In genomic region chr10:73810735-73811465, GRCh38 we compare ENCODE assay signal across 1 cellular context.
TF ChIP-seq lines count a peak whose summit lies in the region.

No MANE protein-coding gene starts in this region.

TF ChIP-seq in K562, 482 proteins besides CTCF, POLR2A, EP300 and RAD21 (continued from another document):
- TF ChIP-seq ARID4B (CRISPR knock-in tag; IDR thresholded peaks at IDR 0.05) (peak; percentile 66), ZBTB5 (IDR thresholded peaks at IDR 0.05) (no peak), ZC3H4 (CRISPR knock-in tag; IDR thresholded peaks at IDR 0.05; ENCODE audit: borderline replicate concordance) (peak; percentile 56; the same call in 1 of the 2 replicates), TOE1 (IDR thresholded peaks at IDR 0.05; ENCODE audit: borderline replicate concordance) (no peak), TOE1 (CRISPR knock-in tag; IDR thresholded peaks at IDR 0.05; ENCODE audit: borderline replicate concordance, low read depth) (no peak), BCOR (IDR thresholded peaks at IDR 0.05) (peak; percentile 78), ZNF384 (IDR thresholded peaks at IDR 0.05; ENCODE audit: low read depth, low read length) (no peak), PKNOX1 (IDR thresholded peaks at IDR 0.05) (no peak), CAMTA2 (CRISPR knock-in tag; conservative IDR thresholded peaks at IDR 0.05) (no peak), MYNN (IDR thresholded peaks at IDR 0.05) (no peak), MYNN (CRISPR knock-in tag; IDR thresholded peaks at IDR 0.05) (no peak), ETV6 (IDR thresholded peaks at IDR 0.05; ENCODE audit: borderline replicate concordance in 1 of 2, low read depth in 2 of 2, low read length in 1 of 2) (no peak), ETV6 (CRISPR knock-in tag; IDR thresholded peaks at IDR 0.05; ENCODE audit: borderline replicate concordance) (no peak), RBM14 (IDR thresholded peaks at IDR 0.05; ENCODE audit: borderline replicate concordance, insufficient read depth, low read depth, low read length) (0 out of 2 replicates have a peak, but pooled peaks have one; percentile 3), PTBP1 (IDR thresholded peaks at IDR 0.05; ENCODE audit: low read depth, low read length) (no peak), PHF21A (IDR thresholded peaks at IDR 0.05; ENCODE audit: borderline replicate concordance, low read depth) (no peak), CHD1 (IDR thresholded peaks at IDR 0.05; ENCODE audit: low read length) (peak; percentile 63), ZBTB1 (CRISPR knock-in tag; IDR thresholded peaks at IDR 0.05; ENCODE audit: borderline replicate concordance, low read depth) (0 out of 2 replicates have a peak, but pooled peaks have one; percentile 41), CBFA2T2 (conservative IDR thresholded peaks at IDR 0.05) (no peak), E2F5 (CRISPR knock-in tag; IDR thresholded peaks at IDR 0.05) (0 out of 2 replicates have a peak, but pooled peaks have one; percentile 2), NBN (IDR thresholded peaks at IDR 0.05; ENCODE audit: low read depth) (no peak), POLR2B (IDR thresholded peaks at IDR 0.05; ENCODE audit: low read depth, partially characterized antibody) (no peak), PCBP2 (IDR thresholded peaks at IDR 0.05; ENCODE audit: low read depth, low read length, poor library complexity, severe bottlenecking) (no peak), GATAD2B (IDR thresholded peaks at IDR 0.05; ENCODE audit: borderline replicate concordance) (peak; percentile 43; the same call in 1 of the 2 replicates), KLF6 (CRISPR knock-in tag; IDR thresholded peaks at IDR 0.05; ENCODE audit: borderline replicate concordance) (no peak)
- TF ChIP-seq, protein P1, sequence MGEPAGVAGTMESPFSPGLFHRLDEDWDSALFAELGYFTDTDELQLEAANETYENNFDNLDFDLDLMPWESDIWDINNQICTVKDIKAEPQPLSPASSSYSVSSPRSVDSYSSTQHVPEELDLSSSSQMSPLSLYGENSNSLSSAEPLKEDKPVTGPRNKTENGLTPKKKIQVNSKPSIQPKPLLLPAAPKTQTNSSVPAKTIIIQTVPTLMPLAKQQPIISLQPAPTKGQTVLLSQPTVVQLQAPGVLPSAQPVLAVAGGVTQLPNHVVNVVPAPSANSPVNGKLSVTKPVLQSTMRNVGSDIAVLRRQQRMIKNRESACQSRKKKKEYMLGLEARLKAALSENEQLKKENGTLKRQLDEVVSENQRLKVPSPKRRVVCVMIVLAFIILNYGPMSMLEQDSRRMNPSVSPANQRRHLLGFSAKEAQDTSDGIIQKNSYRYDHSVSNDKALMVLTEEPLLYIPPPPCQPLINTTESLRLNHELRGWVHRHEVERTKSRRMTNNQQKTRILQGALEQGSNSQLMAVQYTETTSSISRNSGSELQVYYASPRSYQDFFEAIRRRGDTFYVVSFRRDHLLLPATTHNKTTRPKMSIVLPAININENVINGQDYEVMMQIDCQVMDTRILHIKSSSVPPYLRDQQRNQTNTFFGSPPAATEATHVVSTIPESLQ (CRISPR knock-in tag; IDR thresholded peaks at IDR 0.05), result 0 out of 2 replicates have a peak, but pooled peaks have one; percentile 25
